8 cellular contexts compared by ENCODE assay signal in genomic region chr19:49502866-49503581, GRCh38. TPM values are rescaled to one million over a fixed set of nuclear protein-coding genes. Genes with fewer than 3 reads are reported as not detected.
DNase-seq lines count a peak whose midpoint lies in the region; ATAC-seq and TF ChIP-seq lines count a peak whose summit lies in the region.

No MANE protein-coding gene starts in this region.

- no peak overlapping the region for H3K4me2 ChIP-seq in KMS-11
- H3K4me2 ChIP-seq in PC-3 (ENCODE audit: low read length) = peak overlapping the region; percentile 19; the same call in 1 of the 2 replicates

- no TSS peak for BruUV-seq in PC-3 (replicated peaks; lab: Mats Ljungman, UMichigan)

- peaks cover 12% of the 10 kb centered on the region; the same call in 1 of the 2 replicates for H3K36me3 ChIP-seq in KMS-11 (ENCODE audit: insufficient read depth)
- peaks cover 21% of the 10 kb centered on the region for H3K36me3 ChIP-seq in PC-3 (ENCODE audit: low read depth, low read length)
- peaks cover 23% of the 10 kb centered on the region for H3K36me3 ChIP-seq in right atrium auricular region

- H4K20me1 ChIP-seq in KMS-11 (ENCODE audit: insufficient read depth) = peaks cover 5% of the 10 kb centered on the region; the same call in 1 of the 2 replicates
- H4K20me1 ChIP-seq in PC-3 (ENCODE audit: low read length) = peaks cover 19% of the 10 kb centered on the region

- intact Hi-C loops in PC-3 (cut with micrococcal nuclease) = loop anchor here (1.0 kb wide), 2 partner anchors 44 to 67 kb away; no protein-coding TSS in a partner anchor

- H3K4me1 ChIP-seq in KMS-11 (ENCODE audit: low read depth, poor library complexity, severe bottlenecking) = peaks cover 39% of the 10 kb centered on the region
- peaks cover 11% of the 10 kb centered on the region for H3K4me1 ChIP-seq in PC-3 (ENCODE audit: insufficient read depth, low read length)
- H3K4me1 ChIP-seq in right atrium auricular region = peaks cover 0 to 23% of the 10 kb centered on the region in 2 donors

- H3K27ac ChIP-seq in KMS-11 (no peak overlapping the region), PC-3 (ENCODE audit: low read length) (no peak overlapping the region), right atrium auricular region (no peak overlapping the region)

- peak; percentile 68 for ATAC-seq in PC-3
- no peak for ATAC-seq in HG02759 (IDR thresholded peaks at IDR 0.05; ENCODE audit: unreplicated experiment)
- no peak for ATAC-seq in GM18868 (IDR thresholded peaks at IDR 0.05; ENCODE audit: unreplicated experiment)

- H3K9me3 Mint-ChIP-seq in activated naive CD4-positive, alpha-beta T cell treated with anti-CD3 and anti-CD28 coated beads, Interleukin-2, amount 50 U/mL, for 24 hours = no peaks in the 10 kb centered on the region

- H3K4me3 ChIP-seq in KMS-11 (IDR thresholded peaks at IDR 0.05; ENCODE audit: insufficient read depth, low read depth, low read length) (no peak overlapping the region), PC-3 (ENCODE audit: low read length) (no peak overlapping the region), right atrium auricular region (no peak overlapping the region)

- no peak overlapping the region for H3K4me3 Mint-ChIP-seq in activated naive CD4-positive, alpha-beta T cell treated with anti-CD3 and anti-CD28 coated beads, Interleukin-2, amount 50 U/mL, for 24 hours

- CTCF ChIA-PET in PC-3 (lab: Charles Lee) = interaction anchor here (0.6 to 1.5 kb wide), 3 partner anchors 25 to 68 kb away, joined by 4 to 21 read pairs (median 6); partner anchors contain the start of gene RCN3

- H3K79me2 ChIP-seq in KMS-11 (ENCODE audit: insufficient read depth, low read depth) = peaks cover 8% of the 10 kb centered on the region; the same call in 1 of the 2 replicates
- peaks cover 12% of the 10 kb centered on the region for H3K79me2 ChIP-seq in PC-3 (ENCODE audit: low read length)

- POLR2A ChIA-PET in PC-3 (lab: Charles Lee; ENCODE audit: unreplicated experiment) = interaction anchor here (0.6 to 0.7 kb wide), 2 partner anchors 14 to 17 kb away, joined by 3 read pairs; no protein-coding TSS in a partner anchor

- H3K27me3 ChIP-seq in KMS-11 (ENCODE audit: insufficient read depth, low read depth) (no peaks in the 10 kb centered on the region), PC-3 (ENCODE audit: low read length) (no peaks in the 10 kb centered on the region), right atrium auricular region (no peaks in the 10 kb centered on the region)

- H3K4me1 Mint-ChIP-seq in activated naive CD4-positive, alpha-beta T cell treated with anti-CD3 and anti-CD28 coated beads, Interleukin-2, amount 50 U/mL, for 24 hours = peaks cover 51% of the 10 kb centered on the region

- no peaks in the 10 kb centered on the region for H3K9me3 ChIP-seq in PC-3 (ENCODE audit: low read length)
- no peaks in the 10 kb centered on the region for H3K9me3 ChIP-seq in right atrium auricular region

- no peaks in the 10 kb centered on the region for H3K9me2 ChIP-seq in PC-3 (replicated peaks; ENCODE audit: low read length)

- TF ChIP-seq CTCF in KMS-11 (conservative IDR thresholded peaks at IDR 0.05; ENCODE audit: low read depth, low read length) (peak; percentile 84), PC-3 (conservative IDR thresholded peaks at IDR 0.05; ENCODE audit: low read depth, low read length) (peak; percentile 78), right atrium auricular region (IDR thresholded peaks at IDR 0.05) (peak; percentile 66 to 82)

- DNase-seq in DMS 273 treated with DMSO at 0.1 percent for 48 hours (lab: John Stamatoyannopoulos, UW) (peak; percentile 32), PC-3 (peak; percentile 83), right atrium auricular region (ENCODE audit: low spot score) (no peak)
- DNase-seq in stimulated activated CD4-positive, alpha-beta T cell treated with anti-CD3 and anti-CD28 coated beads, Interleukin-15, amount 100 ng/mL, for 24 hours = peak; percentile 54

- peaks cover 13% of the 10 kb centered on the region for H3F3A ChIP-seq in PC-3 (ENCODE audit: low read length, unreplicated experiment)

- H3K36me3 Mint-ChIP-seq in activated naive CD4-positive, alpha-beta T cell treated with anti-CD3 and anti-CD28 coated beads, Interleukin-2, amount 50 U/mL, for 24 hours = peaks cover 12% of the 10 kb centered on the region

- H2AFZ ChIP-seq in KMS-11 (ENCODE audit: low read depth) (peak overlapping the region; percentile 38; the same call in 1 of the 2 replicates), PC-3 (ENCODE audit: low read length) (peak overlapping the region; percentile 49)

- H3K9ac ChIP-seq in KMS-11 = no peak overlapping the region
- H3K9ac ChIP-seq in PC-3 (ENCODE audit: low read length) = no peak overlapping the region

- no peaks in the 10 kb centered on the region for H3K27me3 Mint-ChIP-seq in activated naive CD4-positive, alpha-beta T cell treated with anti-CD3 and anti-CD28 coated beads, Interleukin-2, amount 50 U/mL, for 24 hours

- peak overlapping the region; percentile 13 for H3K27ac Mint-ChIP-seq in activated naive CD4-positive, alpha-beta T cell treated with anti-CD3 and anti-CD28 coated beads, Interleukin-2, amount 50 U/mL, for 24 hours

RNA-seq across cellular contexts. Expression of gene RPS11, which starts 6.8 kb away (rescaled TPM):
- 3,913 and 5,174 TPM in 2 replicates for total RNA-seq in PC-3 (2014; rRNA removed)
- total RNA-seq in right atrium auricular region = 1,000 to 10,000 TPM; 1,048 to 2,648 TPM

RNA-seq across cellular contexts. Expression of gene FCGRT, which starts 9.4 kb away (rescaled TPM):
- total RNA-seq in PC-3 (2014; rRNA removed) (46.3 and 46.7 TPM in 2 replicates), right atrium auricular region (100 to 1,000 TPM in 1 of 2 donors, 10 to 100 TPM in 1; 98.2 to 123 TPM)

RNA-seq across cellular contexts. Expression of gene RPL13A, which starts 15.6 kb away (rescaled TPM):
- total RNA-seq in PC-3 (2014; rRNA removed) (3,023 and 3,169 TPM in 2 replicates), right atrium auricular region (1,000 to 10,000 TPM in 1 of 2 donors, 100 to 1,000 TPM in 1; 765 to 1,868 TPM)

RNA-seq across cellular contexts. Expression of gene RCN3, which starts 24.8 kb away (rescaled TPM):
- total RNA-seq in PC-3 (2014; rRNA removed) (33.7 and 70.4 TPM in 2 replicates), right atrium auricular region (10 to 100 TPM; 15.8 to 17.2 TPM)

RNA-seq across cellular contexts. Expression of gene FLT3LG, which starts 29.0 kb away (rescaled TPM):
- total RNA-seq in PC-3 (2014; rRNA removed) = 0.18 and 2.8 TPM in 2 replicates
- total RNA-seq in right atrium auricular region = 1 to 10 TPM; 1.1 to 2.6 TPM
